ENCODE assay signal across 18 cellular contexts in genomic region chr4:3371581-3372001, GRCh38.
A peak's percentile ranks its signal among the peaks of the same experiment; 100 is the strongest.
DNase-seq lines count a peak whose midpoint lies in the region; ATAC-seq and TF ChIP-seq lines count a peak whose summit lies in the region.
"Had no signal": no experiment of that assay in that cellular context is flagged by ENCODE, and none has a peak within 500 bp of the region (broad histone marks: within the 10 kb centered on the region; RNA-seq: fewer than 3 reads in every experiment).

No MANE protein-coding gene starts in this region.

- H3K27ac Mint-ChIP-seq in endothelial cell (ENCODE audit: unreplicated experiment) = peak overlapping the region; percentile 94
- peak overlapping the region; percentile 59 to 80 (median 71) for H3K27ac Mint-ChIP-seq in nephron
- H3K27ac Mint-ChIP-seq: activated naive CD4-positive, alpha-beta T cell treated with anti-CD3 and anti-CD28 coated beads, Interleukin-2, amount 50 U/mL, for 72 hours; B cell had no signal

- peak overlapping the region; percentile 49 for H3K4me3 Mint-ChIP-seq in endothelial cell (ENCODE audit: unreplicated experiment)
- H3K4me3 Mint-ChIP-seq in nephron = peak overlapping the region; percentile 72 to 76 (median 75)

- DNase-seq in NB4 (ENCODE audit: low read depth) (peak; percentile 36), endothelial cell (ENCODE audit: low spot score) (no peak), Ammon's horn (ENCODE audit: low spot score) (no peak)
- DNase-seq in activated naive CD4-positive, alpha-beta T cell treated with anti-CD3 and anti-CD28 coated beads, Interleukin-2, amount 50 U/mL, for 16 hours = no peak
- DNase-seq: kidney; NCI-H1105 treated with DMSO at 0.1 percent for 48 hours; NCI-H524; pancreas; stimulated activated CD4-positive, alpha-beta T cell treated with anti-CD3 and anti-CD28 coated beads, Interleukin-4, amount 100 ng/mL, for 1 hour; stimulated activated naive CD8-positive, alpha-beta T cell treated with anti-CD3 and anti-CD28 coated beads, Interleukin-15, Interleukin-2, amounts not matched to agents 100 U/mL and 50 U/mL, for 24 hours had no signal

- H3K27me3 Mint-ChIP-seq in endothelial cell (ENCODE audit: unreplicated experiment) = peaks cover 18% of the 10 kb centered on the region
- H3K27me3 Mint-ChIP-seq in nephron (ENCODE audit: low read depth) = peaks cover 21% of the 10 kb centered on the region

- H3K4me2 ChIP-seq in BLaER1 treated with 17β-estradiol and CSF1 and Interleukin-3, amounts not matched to agents 10 nM and 100 nM = peak overlapping the region; percentile 82 to 99 (median 91)

- H4K20me1 ChIP-seq in BLaER1 treated with 17β-estradiol and CSF1 and Interleukin-3, amounts not matched to agents 10 nM and 100 nM = peaks cover 12 to 96% (median 94%) of the 10 kb centered on the region in 11 experiments; a peak in 20 of 22 replicates

- H3K9me3 Mint-ChIP-seq in endothelial cell (ENCODE audit: unreplicated experiment) (no peaks in the 10 kb centered on the region), nephron (no peaks in the 10 kb centered on the region)
- H3K9me3 Mint-ChIP-seq: activated naive CD4-positive, alpha-beta T cell treated with anti-CD3 and anti-CD28 coated beads, Interleukin-2, amount 50 U/mL, for 72 hours had no signal

- peaks cover 0 to 50% (median 0%) of the 10 kb centered on the region in 11 experiments; a peak in 5 of 22 replicates for H3K27me3 ChIP-seq in BLaER1 treated with 17β-estradiol and CSF1 and Interleukin-3, amounts not matched to agents 10 nM and 100 nM
- H3K27me3 ChIP-seq: gastroesophageal sphincter, pancreas had no signal

- peak overlapping the region in 7 of 11 experiments; percentile 1 to 77 (median 66); a peak in 8 of 22 replicates for H3K27ac ChIP-seq in BLaER1 treated with 17β-estradiol and CSF1 and Interleukin-3, amounts not matched to agents 10 nM and 100 nM
- H3K27ac ChIP-seq: gastroesophageal sphincter, RWPE1 had no signal

- H3K9me3 ChIP-seq in BLaER1 treated with 17β-estradiol and CSF1 and Interleukin-3, amounts not matched to agents 10 nM and 100 nM (replicated peaks in 1 of 11) = peaks cover 0 to 8% (median 5%) of the 10 kb centered on the region in 11 experiments; a peak in 12 of 22 replicates
- H3K9me3 ChIP-seq: gastroesophageal sphincter, pancreas had no signal

- H3K36me3 ChIP-seq in BLaER1 treated with 17β-estradiol and CSF1 and Interleukin-3, amounts not matched to agents 10 nM and 100 nM = peaks cover 8 to 30% (median 21%) of the 10 kb centered on the region in 11 experiments; a peak in 21 of 22 replicates
- H3K36me3 ChIP-seq: pancreas had no signal

- no peak for TF ChIP-seq POLR2A in NB4 (IDR thresholded peaks at IDR 0.05; ENCODE audit: extremely low read depth, insufficient read length)

- H3K4me3 ChIP-seq in BLaER1 treated with 17β-estradiol and CSF1 and Interleukin-3, amounts not matched to agents 10 nM and 100 nM = peak overlapping the region in 2 of 10 experiments; percentile 20 to 28; a peak in 4 of 20 replicates
- no peak overlapping the region for H3K4me3 ChIP-seq in NB4 (ENCODE audit: low read depth, low read length)
- H3K4me3 ChIP-seq: gastroesophageal sphincter, pancreas had no signal

- TF ChIP-seq CTCF in NB4 (IDR thresholded peaks at IDR 0.05; ENCODE audit: low read depth, low read length) (no peak), endothelial cell (IDR thresholded peaks at IDR 0.05; ENCODE audit: unreplicated experiment) (no peak), nephron (IDR thresholded peaks at IDR 0.05; ENCODE audit: unreplicated experiment in 3 of 3) (no peak)

- peaks cover 82 to 85% (median 84%) of the 10 kb centered on the region in 10 experiments for H3K4me1 ChIP-seq in BLaER1 treated with 17β-estradiol and CSF1 and Interleukin-3, amounts not matched to agents 10 nM and 100 nM

- H3K4me1 Mint-ChIP-seq in endothelial cell (ENCODE audit: unreplicated experiment) = peaks cover 50% of the 10 kb centered on the region
- H3K4me1 Mint-ChIP-seq in nephron = peaks cover 66% of the 10 kb centered on the region

- H3K9ac ChIP-seq in BLaER1 treated with 17β-estradiol and CSF1 and Interleukin-3, amounts not matched to agents 10 nM and 100 nM = peak overlapping the region in 8 of 11 experiments; percentile 32 to 62 (median 52); a peak in 11 of 22 replicates

- peaks cover 22% of the 10 kb centered on the region for H3K36me3 Mint-ChIP-seq in endothelial cell (ENCODE audit: low read depth, unreplicated experiment)
- H3K36me3 Mint-ChIP-seq in nephron (ENCODE audit: low read depth) = peaks cover 13% of the 10 kb centered on the region
- H3K36me3 Mint-ChIP-seq: activated naive CD4-positive, alpha-beta T cell treated with anti-CD3 and anti-CD28 coated beads, Interleukin-2, amount 50 U/mL, for 72 hours had no signal

- ATAC-seq in HG02610 (IDR thresholded peaks at IDR 0.05; ENCODE audit: unreplicated experiment) = no peak
- no peak for ATAC-seq in HG03378 (IDR thresholded peaks at IDR 0.05; ENCODE audit: unreplicated experiment)
- ATAC-seq: activated naive CD4-positive, alpha-beta T cell treated with anti-CD3 and anti-CD28 coated beads, Interleukin-2, amount 50 U/mL, for 72 hours; gastroesophageal sphincter; pancreas; stimulated activated naive CD8-positive, alpha-beta T cell treated with anti-CD3 and anti-CD28 coated beads, Interleukin-15, Interleukin-2, amounts not matched to agents 100 U/mL and 50 U/mL, for 24 hours had no signal
